ENCODE assay signal across 8 cellular contexts in the genomic region with DNA sequence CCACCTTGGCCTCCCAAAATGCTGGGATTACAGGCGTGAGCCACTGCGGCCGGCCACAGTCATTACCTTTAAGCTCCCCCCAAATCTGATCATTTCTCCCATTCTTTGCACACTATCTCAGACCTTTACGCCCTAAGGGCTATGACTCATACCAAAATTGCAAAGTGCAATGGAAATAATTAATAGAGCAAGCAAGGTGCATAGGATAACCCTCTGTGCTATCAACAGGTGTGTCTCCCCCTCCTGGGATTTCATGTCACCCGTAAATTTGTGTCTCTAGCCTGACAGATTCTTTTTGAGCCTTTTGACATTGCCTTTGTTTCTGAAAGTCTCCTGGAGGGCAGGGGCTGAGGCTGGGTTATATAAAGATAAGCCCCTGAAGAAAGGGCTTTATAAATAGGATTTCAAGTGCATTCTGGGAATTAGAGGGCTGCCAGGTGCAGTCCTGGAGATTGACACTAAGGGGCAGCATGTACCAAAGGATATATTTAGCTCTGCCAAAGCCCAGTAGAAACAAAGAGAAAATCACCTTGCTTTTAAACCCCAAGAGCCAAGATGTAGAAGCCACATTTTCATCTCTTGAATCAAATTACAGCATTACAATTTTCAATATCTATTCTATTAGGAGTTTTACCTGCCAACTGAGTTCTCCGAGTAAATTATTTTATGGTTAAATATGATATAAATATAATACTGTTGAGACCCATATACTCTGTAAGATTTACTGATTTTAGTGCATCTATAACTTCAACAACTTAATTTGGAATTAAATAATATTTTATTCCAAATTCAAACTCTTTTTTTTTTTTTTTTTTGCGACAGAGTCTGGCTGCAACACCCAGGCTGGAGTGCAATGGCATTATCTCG. TPM values are rescaled to one million over a fixed set of nuclear protein-coding genes. Genes with fewer than 3 reads are reported as not detected.
DNase-seq lines count a peak whose midpoint lies in the region; ATAC-seq lines count a peak whose summit lies in the region.

No MANE protein-coding gene starts in this region.

- no peak overlapping the region for H3K9ac ChIP-seq in duodenal mucosa (ENCODE audit: low read depth in 1 of 2, low read length in 2 of 2)

- H3K27ac ChIP-seq in duodenal mucosa (ENCODE audit: low read depth, low read length) = no peak overlapping the region

- H3K4me1 Mint-ChIP-seq in activated CD4-positive, alpha-beta T cell treated with anti-CD3 and anti-CD28 coated beads, Interleukin-2, amount 10 ng/mL, durations not matched to agents 7 days and 5 days = peaks cover 4% of the 10 kb centered on the region
- H3K4me1 Mint-ChIP-seq in memory B cell = no peaks in the 10 kb centered on the region

- POLR2A ChIA-PET in activated CD4-positive, alpha-beta T cell treated with anti-CD3 and anti-CD28 coated beads, Interleukin-2, amount 10 ng/mL, durations not matched to agents 7 days and 5 days (lab: Charles Lee) = no interaction called here

- H3K4me3 Mint-ChIP-seq in activated CD4-positive, alpha-beta T cell treated with anti-CD3 and anti-CD28 coated beads, Interleukin-2, amount 10 ng/mL, durations not matched to agents 7 days and 5 days = no peak overlapping the region
- H3K4me3 Mint-ChIP-seq in memory B cell = no peak overlapping the region

- no peaks in the 10 kb centered on the region for H3K36me3 Mint-ChIP-seq in activated CD4-positive, alpha-beta T cell treated with anti-CD3 and anti-CD28 coated beads, Interleukin-2, amount 10 ng/mL, durations not matched to agents 7 days and 5 days (ENCODE audit: low read depth)
- H3K36me3 Mint-ChIP-seq in memory B cell = no peaks in the 10 kb centered on the region

- DNase-seq in Daoy (ENCODE audit: low read depth) (peak; percentile 73), NCI-H748 (lab: John Stamatoyannopoulos, UW; ENCODE audit: unreplicated experiment) (peak; percentile 83), memory B cell (ENCODE audit: low spot score in 2 of 2) (peak; percentile 59)
- peak; percentile 73 for DNase-seq in activated CD4-positive, alpha-beta T cell treated with anti-CD3 and anti-CD28 coated beads, Interleukin-2, amount 10 ng/mL, durations not matched to agents 7 days and 5 days
- peak; percentile 14 to 42 for DNase-seq in stimulated activated CD8-positive, alpha-beta memory T cell treated with anti-CD3 and anti-CD28 coated beads, Interleukin-2, amount 100 ng/mL, for 48 hours (ENCODE audit: low read depth in 2 of 2)

- no peaks in the 10 kb centered on the region for H3K27me3 ChIP-seq in duodenal mucosa (ENCODE audit: control insufficient read depth in 1 of 2, insufficient read depth in 2 of 2, low read length in 2 of 2)

- CTCF ChIA-PET in activated CD4-positive, alpha-beta T cell treated with anti-CD3 and anti-CD28 coated beads, Interleukin-2, amount 10 ng/mL, durations not matched to agents 7 days and 5 days (lab: Charles Lee) = interaction anchor here (0.6 to 3.9 kb wide), 7 partner anchors 9 to 209 kb away, joined by 3 to 14 read pairs (median 4); no protein-coding TSS in a partner anchor

- ATAC-seq in HG03342 (IDR thresholded peaks at IDR 0.05; ENCODE audit: unreplicated experiment) = peak; percentile 52
- ATAC-seq in memory B cell (ENCODE audit: low read depth) = peak; percentile 87
- no peak for ATAC-seq in HG03139 (IDR thresholded peaks at IDR 0.05; ENCODE audit: unreplicated experiment)

- no peak overlapping the region for H3K27ac Mint-ChIP-seq in activated CD4-positive, alpha-beta T cell treated with anti-CD3 and anti-CD28 coated beads, Interleukin-2, amount 10 ng/mL, durations not matched to agents 7 days and 5 days
- H3K27ac Mint-ChIP-seq in memory B cell = no peak overlapping the region

- no peaks in the 10 kb centered on the region for H3K9me3 Mint-ChIP-seq in activated CD4-positive, alpha-beta T cell treated with anti-CD3 and anti-CD28 coated beads, Interleukin-2, amount 10 ng/mL, durations not matched to agents 7 days and 5 days
- H3K9me3 Mint-ChIP-seq in memory B cell = no peaks in the 10 kb centered on the region

- H3K27me3 Mint-ChIP-seq in activated CD4-positive, alpha-beta T cell treated with anti-CD3 and anti-CD28 coated beads, Interleukin-2, amount 10 ng/mL, durations not matched to agents 7 days and 5 days = no peaks in the 10 kb centered on the region
- H3K27me3 Mint-ChIP-seq in memory B cell = peaks cover 2% of the 10 kb centered on the region

- no peaks in the 10 kb centered on the region for H3K9me3 ChIP-seq in duodenal mucosa (ENCODE audit: control insufficient read depth in 1 of 2, low read length in 2 of 2)

- H3K36me3 ChIP-seq in duodenal mucosa (ENCODE audit: control insufficient read depth in 1 of 2, insufficient read depth in 2 of 2, low read length in 2 of 2) = no peaks in the 10 kb centered on the region

- H3K4me1 ChIP-seq in duodenal mucosa (ENCODE audit: control insufficient read depth in 1 of 2, insufficient read depth in 2 of 2, low read length in 2 of 2) = peaks cover under 1 to 2% of the 10 kb centered on the region in 2 donors

- H3K4me3 ChIP-seq in duodenal mucosa (ENCODE audit: low read depth in 1 of 2, low read length in 2 of 2) = peak overlapping the region; percentile 30 to 40

RNA-seq across cellular contexts. Expression of a gene that starts 18.2 kb away (rescaled TPM):
- total RNA-seq in Daoy (2014; rRNA removed; shearing (Covaris generic)) = 0.46 TPM in 1 of 2 replicates, not detected in the other
- 1 to 10 TPM; 1.8 to 2.2 TPM for total RNA-seq in activated CD4-positive, alpha-beta T cell treated with anti-CD3 and anti-CD28 coated beads, Interleukin-2, amount 10 ng/mL, durations not matched to agents 7 days and 5 days

RNA-seq across cellular contexts. Expression of a gene that starts 49.2 kb away (rescaled TPM):
- 154 and 185 TPM in 2 replicates for total RNA-seq in Daoy (2014; rRNA removed; shearing (Covaris generic))
- total RNA-seq in activated CD4-positive, alpha-beta T cell treated with anti-CD3 and anti-CD28 coated beads, Interleukin-2, amount 10 ng/mL, durations not matched to agents 7 days and 5 days = under 1 TPM; 0.27 to 0.89 TPM

Comparison
In these comparisons a context has a peak if more than half of its experiments do, and no peak if none do; other contexts are left out.
1. DNase-seq: peak in every context shown above with its lines; median percentile 83 in NCI-H748; 73 in Daoy; 73 in activated CD4-positive, alpha-beta T cell treated with anti-CD3 and anti-CD28 coated beads, Interleukin-2, amount 10 ng/mL, durations not matched to agents 7 days and 5 days; 59 in memory B cell; 28 in stimulated activated CD8-positive, alpha-beta memory T cell treated with anti-CD3 and anti-CD28 coated beads, Interleukin-2, amount 100 ng/mL, for 48 hours.
2. RNA of a gene that starts 49.2 kb away (total RNA-seq): 154 to 185 TPM in Daoy; 0.27 to 0.89 TPM in activated CD4-positive, alpha-beta T cell treated with anti-CD3 and anti-CD28 coated beads, Interleukin-2, amount 10 ng/mL, durations not matched to agents 7 days and 5 days; every median in the first group is over 10 times any median in the second.